Comparison of ENCODE assay signal across 1 cellular context in the genomic region with DNA sequence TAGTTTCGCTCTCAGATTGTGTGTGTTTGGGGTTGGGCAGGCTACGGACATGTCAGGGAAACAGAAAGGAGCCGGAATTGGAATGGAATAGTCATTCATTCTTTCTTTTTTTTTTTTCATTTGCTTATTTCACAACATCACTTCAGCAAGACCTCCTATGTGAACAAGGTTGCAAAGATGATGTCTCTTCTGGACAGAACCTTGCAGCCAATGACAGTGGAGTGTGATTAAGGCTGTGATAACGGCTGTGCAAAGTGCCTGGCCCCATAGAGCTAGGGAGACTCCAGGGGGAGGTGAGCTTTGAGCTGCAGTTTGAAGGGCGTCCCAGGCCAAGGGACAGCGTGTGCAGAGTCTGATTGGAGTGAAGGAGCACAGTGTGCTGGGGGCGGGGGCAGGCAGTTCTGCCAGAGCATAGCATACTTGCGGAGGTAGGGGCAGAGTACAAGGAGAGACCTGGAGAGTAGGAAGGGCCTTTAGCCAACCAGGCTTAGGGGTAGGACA.
TF ChIP-seq lines count a peak whose summit lies in the region.

No MANE protein-coding gene starts in this region.

TF ChIP-seq in HepG2, 621 proteins besides CTCF, POLR2A, EP300 and RAD21 (continued from another document and continues in another):
- TF ChIP-seq, protein P1, sequence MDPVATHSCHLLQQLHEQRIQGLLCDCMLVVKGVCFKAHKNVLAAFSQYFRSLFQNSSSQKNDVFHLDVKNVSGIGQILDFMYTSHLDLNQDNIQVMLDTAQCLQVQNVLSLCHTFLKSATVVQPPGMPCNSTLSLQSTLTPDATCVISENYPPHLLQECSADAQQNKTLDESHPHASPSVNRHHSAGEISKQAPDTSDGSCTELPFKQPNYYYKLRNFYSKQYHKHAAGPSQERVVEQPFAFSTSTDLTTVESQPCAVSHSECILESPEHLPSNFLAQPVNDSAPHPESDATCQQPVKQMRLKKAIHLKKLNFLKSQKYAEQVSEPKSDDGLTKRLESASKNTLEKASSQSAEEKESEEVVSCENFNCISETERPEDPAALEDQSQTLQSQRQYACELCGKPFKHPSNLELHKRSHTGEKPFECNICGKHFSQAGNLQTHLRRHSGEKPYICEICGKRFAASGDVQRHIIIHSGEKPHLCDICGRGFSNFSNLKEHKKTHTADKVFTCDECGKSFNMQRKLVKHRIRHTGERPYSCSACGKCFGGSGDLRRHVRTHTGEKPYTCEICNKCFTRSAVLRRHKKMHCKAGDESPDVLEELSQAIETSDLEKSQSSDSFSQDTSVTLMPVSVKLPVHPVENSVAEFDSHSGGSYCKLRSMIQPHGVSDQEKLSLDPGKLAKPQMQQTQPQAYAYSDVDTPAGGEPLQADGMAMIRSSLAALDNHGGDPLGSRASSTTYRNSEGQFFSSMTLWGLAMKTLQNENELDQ (CRISPR knock-in tag; IDR thresholded peaks at IDR 0.05; ENCODE audit: borderline replicate concordance) = no peak
- TF ChIP-seq ZSCAN30 (CRISPR knock-in tag; IDR thresholded peaks at IDR 0.05) (no peak), JDP2 (CRISPR knock-in tag; IDR thresholded peaks at IDR 0.05; ENCODE audit: borderline replicate concordance) (no peak), REL (CRISPR knock-in tag; conservative IDR thresholded peaks at IDR 0.05) (no peak), ZNF296 (CRISPR knock-in tag; conservative IDR thresholded peaks at IDR 0.05) (no peak), PHF5A (CRISPR knock-in tag; IDR thresholded peaks at IDR 0.05; ENCODE audit: low read depth, unreplicated experiment) (no peak), ZC3H13 (CRISPR knock-in tag; IDR thresholded peaks at IDR 0.05) (0 out of 2 replicates have a peak, but pooled peaks have one; percentile 44), HNRNPL (IDR thresholded peaks at IDR 0.05; ENCODE audit: low read depth, low read length) (no peak), REPIN1 (CRISPR knock-in tag; IDR thresholded peaks at IDR 0.05; ENCODE audit: borderline replicate concordance, low read depth) (peak; percentile 89; the same call in 1 of the 2 replicates), PHF20 (CRISPR knock-in tag; IDR thresholded peaks at IDR 0.05) (peak; percentile 34; the same call in 1 of the 2 replicates), FOXA1 (IDR thresholded peaks at IDR 0.05) (no peak), FOXA1 (CRISPR knock-in tag; IDR thresholded peaks at IDR 0.05) (no peak), ZNF878 (CRISPR knock-in tag; IDR thresholded peaks at IDR 0.05) (no peak), CHD2 (IDR thresholded peaks at IDR 0.05; ENCODE audit: low read depth, low read length) (no peak), ZNF17 (CRISPR knock-in tag; IDR thresholded peaks at IDR 0.05) (no peak), FOXM1 (CRISPR knock-in tag; IDR thresholded peaks at IDR 0.05) (no peak), ATRX (CRISPR knock-in tag; IDR thresholded peaks at IDR 0.05; ENCODE audit: borderline replicate concordance) (no peak), DR1 (CRISPR knock-in tag; IDR thresholded peaks at IDR 0.05) (peak; percentile 49), ZNF816 (CRISPR knock-in tag; IDR thresholded peaks at IDR 0.05; ENCODE audit: borderline replicate concordance) (no peak), ZKSCAN1 (IDR thresholded peaks at IDR 0.05; ENCODE audit: low read length) (no peak), ZNF558 (CRISPR knock-in tag; IDR thresholded peaks at IDR 0.05; ENCODE audit: borderline replicate concordance) (no peak), CBFB (CRISPR knock-in tag; IDR thresholded peaks at IDR 0.05) (no peak), TOPORS (CRISPR knock-in tag; IDR thresholded peaks at IDR 0.05) (peak; percentile 80), CENPT (CRISPR knock-in tag; IDR thresholded peaks at IDR 0.05; ENCODE audit: low read depth) (no peak), ZNF589 (CRISPR knock-in tag; conservative IDR thresholded peaks at IDR 0.05) (no peak), CAMTA2 (CRISPR knock-in tag; IDR thresholded peaks at IDR 0.05; ENCODE audit: borderline replicate concordance) (no peak), ZNF713 (CRISPR knock-in tag; IDR thresholded peaks at IDR 0.05) (no peak), FLYWCH1 (CRISPR knock-in tag; IDR thresholded peaks at IDR 0.05) (no peak), PHF21A (CRISPR knock-in tag; IDR thresholded peaks at IDR 0.05) (peak; percentile 88), JARID2 (CRISPR knock-in tag; IDR thresholded peaks at IDR 0.05; ENCODE audit: insufficient replicate concordance) (no peak), FIP1L1 (IDR thresholded peaks at IDR 0.05; ENCODE audit: borderline replicate concordance, insufficient read depth, low read depth, low read length) (no peak), SRSF9 (IDR thresholded peaks at IDR 0.05; ENCODE audit: borderline replicate concordance, insufficient read depth, low read depth, low read length, poor library complexity, severe bottlenecking) (no peak), MAFK (conservative IDR thresholded peaks at IDR 0.05 in 1 of 2, IDR thresholded peaks at IDR 0.05 in 1 of 2; ENCODE audit: low read length in 2 of 2) (no peak), TEAD3 (CRISPR knock-in tag; optimal IDR thresholded peaks at IDR 0.05; ENCODE audit: borderline replicate concordance) (peak; percentile 47), ZBTB20 (CRISPR knock-in tag; IDR thresholded peaks at IDR 0.05; ENCODE audit: borderline replicate concordance, low read depth) (0 out of 2 replicates have a peak, but pooled peaks have one; percentile 65)
- TF ChIP-seq, protein P2, sequence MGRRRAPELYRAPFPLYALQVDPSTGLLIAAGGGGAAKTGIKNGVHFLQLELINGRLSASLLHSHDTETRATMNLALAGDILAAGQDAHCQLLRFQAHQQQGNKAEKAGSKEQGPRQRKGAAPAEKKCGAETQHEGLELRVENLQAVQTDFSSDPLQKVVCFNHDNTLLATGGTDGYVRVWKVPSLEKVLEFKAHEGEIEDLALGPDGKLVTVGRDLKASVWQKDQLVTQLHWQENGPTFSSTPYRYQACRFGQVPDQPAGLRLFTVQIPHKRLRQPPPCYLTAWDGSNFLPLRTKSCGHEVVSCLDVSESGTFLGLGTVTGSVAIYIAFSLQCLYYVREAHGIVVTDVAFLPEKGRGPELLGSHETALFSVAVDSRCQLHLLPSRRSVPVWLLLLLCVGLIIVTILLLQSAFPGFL (CRISPR knock-in tag; IDR thresholded peaks at IDR 0.05) = no peak
- TF ChIP-seq, protein P3, sequence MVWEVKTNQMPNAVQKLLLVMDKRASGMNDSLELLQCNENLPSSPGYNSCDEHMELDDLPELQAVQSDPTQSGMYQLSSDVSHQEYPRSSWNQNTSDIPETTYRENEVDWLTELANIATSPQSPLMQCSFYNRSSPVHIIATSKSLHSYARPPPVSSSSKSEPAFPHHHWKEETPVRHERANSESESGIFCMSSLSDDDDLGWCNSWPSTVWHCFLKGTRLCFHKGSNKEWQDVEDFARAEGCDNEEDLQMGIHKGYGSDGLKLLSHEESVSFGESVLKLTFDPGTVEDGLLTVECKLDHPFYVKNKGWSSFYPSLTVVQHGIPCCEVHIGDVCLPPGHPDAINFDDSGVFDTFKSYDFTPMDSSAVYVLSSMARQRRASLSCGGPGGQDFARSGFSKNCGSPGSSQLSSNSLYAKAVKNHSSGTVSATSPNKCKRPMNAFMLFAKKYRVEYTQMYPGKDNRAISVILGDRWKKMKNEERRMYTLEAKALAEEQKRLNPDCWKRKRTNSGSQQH (CRISPR knock-in tag; IDR thresholded peaks at IDR 0.05; ENCODE audit: low read depth) = no peak
- TF ChIP-seq, protein P4, sequence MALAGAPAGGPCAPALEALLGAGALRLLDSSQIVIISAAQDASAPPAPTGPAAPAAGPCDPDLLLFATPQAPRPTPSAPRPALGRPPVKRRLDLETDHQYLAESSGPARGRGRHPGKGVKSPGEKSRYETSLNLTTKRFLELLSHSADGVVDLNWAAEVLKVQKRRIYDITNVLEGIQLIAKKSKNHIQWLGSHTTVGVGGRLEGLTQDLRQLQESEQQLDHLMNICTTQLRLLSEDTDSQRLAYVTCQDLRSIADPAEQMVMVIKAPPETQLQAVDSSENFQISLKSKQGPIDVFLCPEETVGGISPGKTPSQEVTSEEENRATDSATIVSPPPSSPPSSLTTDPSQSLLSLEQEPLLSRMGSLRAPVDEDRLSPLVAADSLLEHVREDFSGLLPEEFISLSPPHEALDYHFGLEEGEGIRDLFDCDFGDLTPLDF (CRISPR knock-in tag; IDR thresholded peaks at IDR 0.05) = no peak
- TF ChIP-seq, protein P5, sequence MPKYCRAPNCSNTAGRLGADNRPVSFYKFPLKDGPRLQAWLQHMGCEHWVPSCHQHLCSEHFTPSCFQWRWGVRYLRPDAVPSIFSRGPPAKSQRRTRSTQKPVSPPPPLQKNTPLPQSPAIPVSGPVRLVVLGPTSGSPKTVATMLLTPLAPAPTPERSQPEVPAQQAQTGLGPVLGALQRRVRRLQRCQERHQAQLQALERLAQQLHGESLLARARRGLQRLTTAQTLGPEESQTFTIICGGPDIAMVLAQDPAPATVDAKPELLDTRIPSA (CRISPR knock-in tag; IDR thresholded peaks at IDR 0.05; ENCODE audit: borderline replicate concordance) = no peak
- TF ChIP-seq, protein P6, sequence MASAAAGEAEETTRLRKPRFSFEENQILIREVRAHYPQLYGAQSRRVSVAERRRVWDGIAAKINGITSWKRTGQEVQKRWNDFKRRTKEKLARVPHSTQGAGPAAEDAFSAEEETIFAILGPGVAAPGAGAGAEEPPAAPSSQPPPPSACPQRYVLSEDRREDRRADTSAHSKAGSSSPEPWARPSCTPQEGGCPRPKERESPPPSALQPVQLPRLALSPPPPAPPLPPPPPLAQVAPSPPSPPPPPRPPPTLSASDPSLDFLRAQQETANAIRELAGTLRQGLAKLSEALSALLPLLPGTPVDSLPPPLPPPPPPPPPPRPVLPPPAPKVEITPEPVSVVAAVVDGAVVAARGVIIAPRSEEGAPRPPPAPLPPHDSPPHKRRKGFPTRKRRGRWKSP (CRISPR knock-in tag; IDR thresholded peaks at IDR 0.05) = no peak; the same call in 1 of the 2 replicates
- TF ChIP-seq, protein P7, sequence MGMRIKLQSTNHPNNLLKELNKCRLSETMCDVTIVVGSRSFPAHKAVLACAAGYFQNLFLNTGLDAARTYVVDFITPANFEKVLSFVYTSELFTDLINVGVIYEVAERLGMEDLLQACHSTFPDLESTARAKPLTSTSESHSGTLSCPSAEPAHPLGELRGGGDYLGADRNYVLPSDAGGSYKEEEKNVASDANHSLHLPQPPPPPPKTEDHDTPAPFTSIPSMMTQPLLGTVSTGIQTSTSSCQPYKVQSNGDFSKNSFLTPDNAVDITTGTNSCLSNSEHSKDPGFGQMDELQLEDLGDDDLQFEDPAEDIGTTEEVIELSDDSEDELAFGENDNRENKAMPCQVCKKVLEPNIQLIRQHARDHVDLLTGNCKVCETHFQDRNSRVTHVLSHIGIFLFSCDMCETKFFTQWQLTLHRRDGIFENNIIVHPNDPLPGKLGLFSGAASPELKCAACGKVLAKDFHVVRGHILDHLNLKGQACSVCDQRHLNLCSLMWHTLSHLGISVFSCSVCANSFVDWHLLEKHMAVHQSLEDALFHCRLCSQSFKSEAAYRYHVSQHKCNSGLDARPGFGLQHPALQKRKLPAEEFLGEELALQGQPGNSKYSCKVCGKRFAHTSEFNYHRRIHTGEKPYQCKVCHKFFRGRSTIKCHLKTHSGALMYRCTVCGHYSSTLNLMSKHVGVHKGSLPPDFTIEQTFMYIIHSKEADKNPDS (CRISPR knock-in tag; IDR thresholded peaks at IDR 0.05) = peak; percentile 72; the same call in 1 of the 2 replicates
- TF ChIP-seq, protein P8, sequence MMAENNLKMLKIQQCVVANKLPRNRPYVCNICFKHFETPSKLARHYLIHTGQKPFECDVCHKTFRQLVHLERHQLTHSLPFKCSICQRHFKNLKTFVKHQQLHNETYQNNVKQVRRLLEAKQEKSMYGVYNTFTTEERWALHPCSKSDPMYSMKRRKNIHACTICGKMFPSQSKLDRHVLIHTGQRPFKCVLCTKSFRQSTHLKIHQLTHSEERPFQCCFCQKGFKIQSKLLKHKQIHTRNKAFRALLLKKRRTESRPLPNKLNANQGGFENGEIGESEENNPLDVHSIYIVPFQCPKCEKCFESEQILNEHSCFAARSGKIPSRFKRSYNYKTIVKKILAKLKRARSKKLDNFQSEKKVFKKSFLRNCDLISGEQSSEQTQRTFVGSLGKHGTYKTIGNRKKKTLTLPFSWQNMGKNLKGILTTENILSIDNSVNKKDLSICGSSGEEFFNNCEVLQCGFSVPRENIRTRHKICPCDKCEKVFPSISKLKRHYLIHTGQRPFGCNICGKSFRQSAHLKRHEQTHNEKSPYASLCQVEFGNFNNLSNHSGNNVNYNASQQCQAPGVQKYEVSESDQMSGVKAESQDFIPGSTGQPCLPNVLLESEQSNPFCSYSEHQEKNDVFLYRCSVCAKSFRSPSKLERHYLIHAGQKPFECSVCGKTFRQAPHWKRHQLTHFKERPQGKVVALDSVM (CRISPR knock-in tag; IDR thresholded peaks at IDR 0.05) = no peak; the same call in 1 of the 2 replicates
- TF ChIP-seq, protein P9, sequence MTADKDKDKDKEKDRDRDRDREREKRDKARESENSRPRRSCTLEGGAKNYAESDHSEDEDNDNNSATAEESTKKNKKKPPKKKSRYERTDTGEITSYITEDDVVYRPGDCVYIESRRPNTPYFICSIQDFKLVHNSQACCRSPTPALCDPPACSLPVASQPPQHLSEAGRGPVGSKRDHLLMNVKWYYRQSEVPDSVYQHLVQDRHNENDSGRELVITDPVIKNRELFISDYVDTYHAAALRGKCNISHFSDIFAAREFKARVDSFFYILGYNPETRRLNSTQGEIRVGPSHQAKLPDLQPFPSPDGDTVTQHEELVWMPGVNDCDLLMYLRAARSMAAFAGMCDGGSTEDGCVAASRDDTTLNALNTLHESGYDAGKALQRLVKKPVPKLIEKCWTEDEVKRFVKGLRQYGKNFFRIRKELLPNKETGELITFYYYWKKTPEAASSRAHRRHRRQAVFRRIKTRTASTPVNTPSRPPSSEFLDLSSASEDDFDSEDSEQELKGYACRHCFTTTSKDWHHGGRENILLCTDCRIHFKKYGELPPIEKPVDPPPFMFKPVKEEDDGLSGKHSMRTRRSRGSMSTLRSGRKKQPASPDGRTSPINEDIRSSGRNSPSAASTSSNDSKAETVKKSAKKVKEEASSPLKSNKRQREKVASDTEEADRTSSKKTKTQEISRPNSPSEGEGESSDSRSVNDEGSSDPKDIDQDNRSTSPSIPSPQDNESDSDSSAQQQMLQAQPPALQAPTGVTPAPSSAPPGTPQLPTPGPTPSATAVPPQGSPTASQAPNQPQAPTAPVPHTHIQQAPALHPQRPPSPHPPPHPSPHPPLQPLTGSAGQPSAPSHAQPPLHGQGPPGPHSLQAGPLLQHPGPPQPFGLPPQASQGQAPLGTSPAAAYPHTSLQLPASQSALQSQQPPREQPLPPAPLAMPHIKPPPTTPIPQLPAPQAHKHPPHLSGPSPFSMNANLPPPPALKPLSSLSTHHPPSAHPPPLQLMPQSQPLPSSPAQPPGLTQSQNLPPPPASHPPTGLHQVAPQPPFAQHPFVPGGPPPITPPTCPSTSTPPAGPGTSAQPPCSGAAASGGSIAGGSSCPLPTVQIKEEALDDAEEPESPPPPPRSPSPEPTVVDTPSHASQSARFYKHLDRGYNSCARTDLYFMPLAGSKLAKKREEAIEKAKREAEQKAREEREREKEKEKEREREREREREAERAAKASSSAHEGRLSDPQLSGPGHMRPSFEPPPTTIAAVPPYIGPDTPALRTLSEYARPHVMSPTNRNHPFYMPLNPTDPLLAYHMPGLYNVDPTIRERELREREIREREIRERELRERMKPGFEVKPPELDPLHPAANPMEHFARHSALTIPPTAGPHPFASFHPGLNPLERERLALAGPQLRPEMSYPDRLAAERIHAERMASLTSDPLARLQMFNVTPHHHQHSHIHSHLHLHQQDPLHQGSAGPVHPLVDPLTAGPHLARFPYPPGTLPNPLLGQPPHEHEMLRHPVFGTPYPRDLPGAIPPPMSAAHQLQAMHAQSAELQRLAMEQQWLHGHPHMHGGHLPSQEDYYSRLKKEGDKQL (CRISPR knock-in tag; IDR thresholded peaks at IDR 0.05; ENCODE audit: low read depth) = no peak
